Comparison of ENCODE assay signal across 8 cellular contexts in genomic region chr20:33666293-33667244, GRCh38. TPM values are rescaled to one million over a fixed set of nuclear protein-coding genes. Genes with fewer than 3 reads are reported as not detected.
DNase-seq lines count a peak whose midpoint lies in the region; ATAC-seq and TF ChIP-seq lines count a peak whose summit lies in the region.

TSS of gene ACTL10 (plus strand) at chr20:33666943. CDS start at chr20:33667498, 555 bp downstream.

- peaks cover 27% of the 10 kb centered on the region for H3K4me1 Mint-ChIP-seq in neural progenitor cell

- no peak within 1 kb of the TSS for H2AFZ ChIP-seq in neural progenitor cell (replicated peaks)

- H3K36me3 ChIP-seq in neural progenitor cell (no peaks in the 10 kb centered on the region), stomach (peaks cover 0 to 32% (median 23%) of the 10 kb centered on the region in 4 donors)

- H3K4me1 ChIP-seq in neural progenitor cell (peaks cover 5% of the 10 kb centered on the region), stomach (peaks cover 40 to 87% (median 79%) of the 10 kb centered on the region in 4 donors)

- peak in 2 of 4 donors; percentile 76 to 82 for TF ChIP-seq POLR2A in stomach (IDR thresholded peaks at IDR 0.05)

- TF ChIP-seq EP300 in stomach (IDR thresholded peaks at IDR 0.05) = no peak

- H3K79me2 ChIP-seq in neural progenitor cell (ENCODE audit: low read depth) = no peaks in the 10 kb centered on the region

- H3K9ac ChIP-seq in neural progenitor cell = no peak within 1 kb of the TSS

- H4K20me1 ChIP-seq in neural progenitor cell (ENCODE audit: low read depth) = no peaks in the 10 kb centered on the region

- no peaks in the 10 kb centered on the region for H3K9me3 Mint-ChIP-seq in neural progenitor cell

- 1 to 12% (median 2%) methylated on average over 31 to 50 of the region's 50 CpGs for WGBS in stomach, 5 donors

- H3K9me3 ChIP-seq in neural progenitor cell (ENCODE audit: low read depth) = no peaks in the 10 kb centered on the region
- no peaks in the 10 kb centered on the region for H3K9me3 ChIP-seq in stomach

- no peak within 1 kb of the TSS for H3K27ac ChIP-seq in neural progenitor cell
- H3K27ac ChIP-seq in stomach = peak within 1 kb of the TSS; percentile 89 to 96 (median 93)

- H3K4me3 ChIP-seq in neural progenitor cell = peak within 1 kb of the TSS; percentile 34
- peak within 1 kb of the TSS; percentile 63 to 79 (median 64) for H3K4me3 ChIP-seq in stomach

- peak within 1 kb of the TSS; percentile 70 for H3K27ac Mint-ChIP-seq in neural progenitor cell

- H3K27me3 Mint-ChIP-seq in neural progenitor cell (ENCODE audit: insufficient read depth, low read depth) = peaks cover 5% of the 10 kb centered on the region

- intact Hi-C loops in stomach (cut with DNase I; ENCODE audit: low total_unique reads) = no loop called here

- DNase-seq in DMS153 treated with DMSO at 0.1 percent for 48 hours (lab: John Stamatoyannopoulos, UW; ENCODE audit: unreplicated experiment) = peak; percentile 97
- peak; percentile 99 for DNase-seq in HuH-7 (ENCODE audit: low spot score)
- peak; percentile 91 for DNase-seq in SIG-M5 (lab: John Stamatoyannopoulos, UW)
- DNase-seq in activated naive CD4-positive, alpha-beta T cell treated with Interleukin-2 at 50 U/mL for 16 hours = peak; percentile 87
- DNase-seq in foreskin melanocyte = peak; percentile 97
- peak; percentile 89 for DNase-seq in neural progenitor cell (ENCODE audit: low spot score)
- DNase-seq in stomach = peak; percentile 99

- H3K27me3 ChIP-seq in neural progenitor cell = peaks cover 10% of the 10 kb centered on the region
- H3K27me3 ChIP-seq in stomach = no peaks in the 10 kb centered on the region

- H3K36me3 Mint-ChIP-seq in neural progenitor cell = peaks cover 19% of the 10 kb centered on the region

- TF ChIP-seq CTCF in neural progenitor cell (IDR thresholded peaks at IDR 0.05) (no peak), stomach (IDR thresholded peaks at IDR 0.05) (peak in 5 of 7 experiments; percentile 21 to 41 (median 30))

- H3F3A ChIP-seq in neural progenitor cell (ENCODE audit: low read depth) = peaks cover 21% of the 10 kb centered on the region

- H3K4me2 ChIP-seq in neural progenitor cell = peak within 1 kb of the TSS; percentile 64

- ATAC-seq in GM21423 (IDR thresholded peaks at IDR 0.05; ENCODE audit: unreplicated experiment) = peak; percentile 63

- H3K4me3 Mint-ChIP-seq in neural progenitor cell = peak within 1 kb of the TSS; percentile 83

RNA-seq across cellular contexts. Expression of gene ACTL10, which starts in this region (rescaled TPM):
- total RNA-seq in neural progenitor cell (ENCODE audit: low replicate concordance) (0.19 TPM in 1 of 2 replicates, not detected in the other), stomach (10 to 100 TPM in 1 of 5 donors, 1 to 10 TPM in 3, not detected in 1; 1.1 to 12.3 (median 1.3) TPM)
- 1 to 10 TPM; 1.4 to 2.9 (median 2.4) TPM for polyA plus RNA-seq in stomach

Comparison
In these comparisons a context has a peak if more than half of its experiments do, and no peak if none do; other contexts are left out.
1. Peak in DNase-seq, H3K4me3 ChIP-seq and H3K4me2 ChIP-seq in neural progenitor cell; RNA of the gene not detected or under 1 TPM.